Comparison of ENCODE assay signal across 12 cellular contexts in the genomic region with DNA sequence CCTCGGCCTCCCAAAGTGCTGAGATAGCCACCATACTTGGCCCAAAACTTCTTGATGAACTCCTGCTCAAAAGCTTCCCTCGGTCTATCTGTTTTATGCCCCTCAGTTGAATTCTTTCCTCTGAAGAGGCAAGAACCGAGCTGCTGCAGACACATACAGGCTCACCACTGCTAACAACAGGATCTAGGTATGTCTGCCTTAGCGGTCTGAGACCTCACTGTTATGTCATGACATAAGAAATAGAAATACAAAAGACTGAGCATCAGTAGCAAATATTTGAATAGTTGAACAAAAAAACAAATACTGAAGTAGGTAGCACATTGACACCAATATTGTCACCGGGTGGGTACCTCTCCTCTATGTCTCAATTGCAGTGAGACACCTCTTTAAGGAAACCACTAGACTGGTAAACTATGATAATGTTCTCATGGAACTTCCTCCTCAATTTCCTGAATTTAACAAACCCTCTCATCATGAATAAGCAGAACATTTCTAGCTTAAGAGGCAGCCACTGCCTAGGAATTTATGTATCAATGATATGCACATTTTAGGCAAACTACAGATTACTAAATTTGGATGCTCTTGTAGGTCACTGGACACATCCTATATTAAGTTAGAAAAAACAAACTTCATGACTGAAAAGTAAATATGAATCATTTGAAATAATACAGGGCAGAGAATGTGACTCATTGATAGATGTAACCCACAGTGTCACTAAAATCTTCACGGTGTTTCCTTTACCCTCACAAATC. TPM values are rescaled to one million over a fixed set of nuclear protein-coding genes. Genes with fewer than 3 reads are reported as not detected.
DNase-seq lines count a peak whose midpoint lies in the region; ATAC-seq and TF ChIP-seq lines count a peak whose summit lies in the region.
"Had no signal": no experiment of that assay in that cellular context is flagged by ENCODE, and none has a peak within 500 bp of the region (broad histone marks: within the 10 kb centered on the region; RNA-seq: fewer than 3 reads in every experiment).

No MANE protein-coding gene starts in this region.

- no peak overlapping the region for H3K4me3 Mint-ChIP-seq in T-helper 1 cell treated with Interleukin-12 subunit alpha and Interleukin-12 subunit beta and Interleukin-4 antibody, amounts not matched to agents 30 μg/mL and 1 μg/mL, for 36 hours

- peaks cover 2% of the 10 kb centered on the region for H3K36me3 Mint-ChIP-seq in T-helper 1 cell treated with Interleukin-12 subunit alpha and Interleukin-12 subunit beta and Interleukin-4 antibody, amounts not matched to agents 30 μg/mL and 1 μg/mL, for 36 hours (ENCODE audit: low read depth)

- no peaks in the 10 kb centered on the region for H3K27me3 Mint-ChIP-seq in T-helper 1 cell treated with Interleukin-12 subunit alpha and Interleukin-12 subunit beta and Interleukin-4 antibody, amounts not matched to agents 30 μg/mL and 1 μg/mL, for 36 hours (ENCODE audit: low read depth)

- peaks cover 5% of the 10 kb centered on the region for H3K4me1 ChIP-seq in fibroblast of lung (ENCODE audit: control insufficient read depth, extremely low read depth, insufficient read depth, low read length)
- H3K4me1 ChIP-seq: gastroesophageal sphincter had no signal

- H3K79me2 ChIP-seq in fibroblast of lung (ENCODE audit: control insufficient read depth, insufficient read depth, low read length): no peaks in the 10 kb centered on the region

- no peak overlapping the region for H2AFZ ChIP-seq in fibroblast of lung (ENCODE audit: low read length)

- H3K27ac Mint-ChIP-seq in T-helper 1 cell treated with Interleukin-12 subunit alpha and Interleukin-12 subunit beta and Interleukin-4 antibody, amounts not matched to agents 30 μg/mL and 1 μg/mL, for 36 hours: peak overlapping the region; percentile 50

- H3K4me2 ChIP-seq in fibroblast of lung (ENCODE audit: extremely low read depth, insufficient read depth, low read length): no peak overlapping the region
- H3K4me2 ChIP-seq: smooth muscle cell had no signal

- DNase-seq in AG08395 (ENCODE audit: low spot score) (peak; percentile 9), fibroblast of lung (ENCODE audit: low read depth in 2 of 2) (peak; percentile 41 to 45), DMS153 (lab: John Stamatoyannopoulos, UW) (no peak)
- DNase-seq: NCI-H446 had no signal

- no peak overlapping the region for H3K27ac ChIP-seq in fibroblast of lung (ENCODE audit: insufficient read depth, low read length)
- H3K27ac ChIP-seq: gastroesophageal sphincter had no signal

- no peak overlapping the region for H3K4me3 ChIP-seq in fibroblast of lung (replicated peaks in 1 of 4; ENCODE audit: control extremely low read depth in 1 of 4, insufficient read depth in 1 of 4, low read depth in 3 of 4, low read length in 4 of 4)
- H3K4me3 ChIP-seq: gastroesophageal sphincter, lung, smooth muscle cell had no signal

- no peak overlapping the region for H3K9ac ChIP-seq in fibroblast of lung (ENCODE audit: insufficient read depth, low read length)

- no peaks in the 10 kb centered on the region for H3K27me3 ChIP-seq in fibroblast of lung (ENCODE audit: control insufficient read depth, insufficient read depth, low read length)
- H3K27me3 ChIP-seq: gastroesophageal sphincter had no signal

- H3K36me3 ChIP-seq in fibroblast of lung (ENCODE audit: control insufficient read depth, insufficient read depth, low read length): no peaks in the 10 kb centered on the region
- H3K36me3 ChIP-seq: gastroesophageal sphincter had no signal

- no peaks in the 10 kb centered on the region for H4K20me1 ChIP-seq in fibroblast of lung (ENCODE audit: control insufficient read depth, extremely low read depth, insufficient read depth, low read length)

- no peak for TF ChIP-seq CTCF in fibroblast of lung (conservative IDR thresholded peaks at IDR 0.05 in 1 of 2, IDR thresholded peaks at IDR 0.05 in 1 of 2; ENCODE audit: low read depth in 1 of 2, low read length in 2 of 2)

- no peaks in the 10 kb centered on the region for H3K9me3 ChIP-seq in fibroblast of lung (ENCODE audit: control insufficient read depth, insufficient read depth, low read depth, low read length)
- H3K9me3 ChIP-seq: gastroesophageal sphincter had no signal

- ATAC-seq in GM18907 (IDR thresholded peaks at IDR 0.05; ENCODE audit: unreplicated experiment) (peak; percentile 46), HG03378 (IDR thresholded peaks at IDR 0.05; ENCODE audit: unreplicated experiment) (no peak), GM18502 (IDR thresholded peaks at IDR 0.05; ENCODE audit: poor library complexity, unreplicated experiment) (no peak), GM18873 (IDR thresholded peaks at IDR 0.05; ENCODE audit: low FRiP score, unreplicated experiment) (no peak)
- ATAC-seq: gastroesophageal sphincter had no signal

- no peaks in the 10 kb centered on the region for H3K9me3 Mint-ChIP-seq in T-helper 1 cell treated with Interleukin-12 subunit alpha and Interleukin-12 subunit beta and Interleukin-4 antibody, amounts not matched to agents 30 μg/mL and 1 μg/mL, for 36 hours

- H3K4me1 Mint-ChIP-seq in T-helper 1 cell treated with Interleukin-12 subunit alpha and Interleukin-12 subunit beta and Interleukin-4 antibody, amounts not matched to agents 30 μg/mL and 1 μg/mL, for 36 hours (ENCODE audit: low read depth): peaks cover 15% of the 10 kb centered on the region

RNA-seq across cellular contexts. Expression of gene STXBP5, which starts 9.4 kb away (rescaled TPM):
- 80.4 and 90.7 TPM in 2 replicates for total RNA-seq in fibroblast of lung
- polyA plus RNA-seq in fibroblast of lung: 27.6 and 39.8 TPM in 2 replicates
- 15.1 and 22.3 TPM in 2 replicates for polyA plus RNA-seq in fibroblast of lung (2012)
- 11.3 and 36.5 TPM in 2 replicates for polyA minus RNA-seq in fibroblast of lung (ENCODE audit: low replicate concordance)
